ENCODE assay signal across 1 cellular context in the genomic region with DNA sequence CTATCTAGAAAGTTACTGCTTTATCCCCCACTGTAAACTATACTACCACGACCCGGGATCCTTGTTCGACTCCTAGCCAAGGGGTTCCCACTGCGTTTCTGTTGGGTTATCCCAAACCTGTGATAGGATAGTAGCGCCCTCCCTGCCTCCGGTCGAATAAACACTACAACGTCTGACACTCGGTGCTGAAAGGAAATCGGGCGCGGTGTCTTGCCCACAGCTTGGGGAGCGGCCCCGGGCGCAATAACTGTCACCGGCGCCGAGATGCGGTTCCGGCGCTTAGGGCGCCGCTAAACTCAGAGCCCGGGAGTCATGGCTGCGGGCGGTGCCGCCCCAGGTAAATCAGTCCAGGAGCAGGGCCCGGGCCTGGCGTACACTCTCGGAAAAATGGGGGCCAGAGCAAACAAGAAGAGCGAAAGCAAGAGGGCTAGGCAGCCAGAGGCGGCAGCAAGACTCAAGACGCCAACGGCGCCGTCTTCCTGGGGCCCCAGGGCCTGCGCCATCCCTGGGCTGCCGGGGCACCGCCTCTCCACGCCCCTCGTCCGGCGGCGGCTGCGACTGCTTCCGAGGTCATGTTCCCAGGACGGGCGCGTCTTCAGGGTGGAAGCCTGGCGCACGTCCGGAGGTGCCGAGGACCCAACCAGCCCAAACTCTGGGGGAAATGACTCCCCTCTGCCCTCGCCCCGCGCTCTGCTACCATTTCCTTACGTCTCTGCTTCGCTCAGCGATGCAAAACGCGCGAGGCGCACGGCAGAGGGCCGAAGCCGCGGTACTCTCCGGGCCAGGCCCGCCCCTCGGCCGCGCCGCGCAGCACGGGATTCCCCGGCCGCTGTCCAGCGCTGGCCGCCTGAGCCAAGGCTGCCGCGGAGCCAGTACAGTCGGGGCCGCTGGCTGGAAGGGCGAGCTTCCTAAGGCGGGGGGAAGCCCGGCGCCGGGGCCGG.
TF ChIP-seq lines count a peak whose summit lies in the region.

A gene (plus strand): TSS at position 575 of the 941 bp plus-strand sequence. CDS start 87 bp downstream, at position 662.

TF ChIP-seq in HepG2, 621 proteins besides CTCF, POLR2A, EP300 and RAD21 (continued from another document and continues in another):
- TF ChIP-seq, protein P1, sequence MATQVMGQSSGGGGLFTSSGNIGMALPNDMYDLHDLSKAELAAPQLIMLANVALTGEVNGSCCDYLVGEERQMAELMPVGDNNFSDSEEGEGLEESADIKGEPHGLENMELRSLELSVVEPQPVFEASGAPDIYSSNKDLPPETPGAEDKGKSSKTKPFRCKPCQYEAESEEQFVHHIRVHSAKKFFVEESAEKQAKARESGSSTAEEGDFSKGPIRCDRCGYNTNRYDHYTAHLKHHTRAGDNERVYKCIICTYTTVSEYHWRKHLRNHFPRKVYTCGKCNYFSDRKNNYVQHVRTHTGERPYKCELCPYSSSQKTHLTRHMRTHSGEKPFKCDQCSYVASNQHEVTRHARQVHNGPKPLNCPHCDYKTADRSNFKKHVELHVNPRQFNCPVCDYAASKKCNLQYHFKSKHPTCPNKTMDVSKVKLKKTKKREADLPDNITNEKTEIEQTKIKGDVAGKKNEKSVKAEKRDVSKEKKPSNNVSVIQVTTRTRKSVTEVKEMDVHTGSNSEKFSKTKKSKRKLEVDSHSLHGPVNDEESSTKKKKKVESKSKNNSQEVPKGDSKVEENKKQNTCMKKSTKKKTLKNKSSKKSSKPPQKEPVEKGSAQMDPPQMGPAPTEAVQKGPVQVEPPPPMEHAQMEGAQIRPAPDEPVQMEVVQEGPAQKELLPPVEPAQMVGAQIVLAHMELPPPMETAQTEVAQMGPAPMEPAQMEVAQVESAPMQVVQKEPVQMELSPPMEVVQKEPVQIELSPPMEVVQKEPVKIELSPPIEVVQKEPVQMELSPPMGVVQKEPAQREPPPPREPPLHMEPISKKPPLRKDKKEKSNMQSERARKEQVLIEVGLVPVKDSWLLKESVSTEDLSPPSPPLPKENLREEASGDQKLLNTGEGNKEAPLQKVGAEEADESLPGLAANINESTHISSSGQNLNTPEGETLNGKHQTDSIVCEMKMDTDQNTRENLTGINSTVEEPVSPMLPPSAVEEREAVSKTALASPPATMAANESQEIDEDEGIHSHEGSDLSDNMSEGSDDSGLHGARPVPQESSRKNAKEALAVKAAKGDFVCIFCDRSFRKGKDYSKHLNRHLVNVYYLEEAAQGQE (IDR thresholded peaks at IDR 0.05; ENCODE audit: borderline replicate concordance in 1 of 2, low read depth in 1 of 2, low read length in 2 of 2) = peak; percentile 71 to 91
- TF ChIP-seq MTF1 (CRISPR knock-in tag; IDR thresholded peaks at IDR 0.05) (peak; percentile 69; the same call in 1 of the 2 replicates), ZNF543 (CRISPR knock-in tag; IDR thresholded peaks at IDR 0.05) (peak; percentile 62), ZNF549 (CRISPR knock-in tag; IDR thresholded peaks at IDR 0.05) (no peak), REL (CRISPR knock-in tag; conservative IDR thresholded peaks at IDR 0.05) (no peak), SMAD3 (CRISPR knock-in tag; IDR thresholded peaks at IDR 0.05) (0 out of 2 replicates have a peak, but pooled peaks have one; percentile 73), EED (CRISPR knock-in tag; IDR thresholded peaks at IDR 0.05) (0 out of 2 replicates have a peak, but pooled peaks have one; percentile 22), POGZ (CRISPR knock-in tag; IDR thresholded peaks at IDR 0.05) (peak; percentile 35; the same call in 1 of the 2 replicates), RNF2 (conservative IDR thresholded peaks at IDR 0.05; ENCODE audit: low read depth) (0 out of 2 replicates have a peak, but pooled peaks have one; percentile 70), ZNF605 (CRISPR knock-in tag; IDR thresholded peaks at IDR 0.05) (peak; percentile 58; the same call in 1 of the 2 replicates), ZNF749 (CRISPR knock-in tag; IDR thresholded peaks at IDR 0.05; ENCODE audit: borderline replicate concordance) (0 out of 2 replicates have a peak, but pooled peaks have one; percentile 21), ZNF225 (CRISPR knock-in tag; IDR thresholded peaks at IDR 0.05) (peak; percentile 74), RXRB (CRISPR knock-in tag; IDR thresholded peaks at IDR 0.05; ENCODE audit: borderline replicate concordance) (0 out of 2 replicates have a peak, but pooled peaks have one; percentile 14), CBX1 (IDR thresholded peaks at IDR 0.05; ENCODE audit: low read depth) (peak; percentile 60), TARDBP (CRISPR knock-in tag; IDR thresholded peaks at IDR 0.05) (no peak), SP140L (CRISPR knock-in tag; IDR thresholded peaks at IDR 0.05; ENCODE audit: borderline replicate concordance) (no peak), MAZ (IDR thresholded peaks at IDR 0.05; ENCODE audit: borderline replicate concordance, low read depth, low read length) (no peak), MAZ (CRISPR knock-in tag; IDR thresholded peaks at IDR 0.05; ENCODE audit: low read depth) (peak; percentile 69; the same call in 1 of the 2 replicates), HOXA9 (CRISPR knock-in tag; IDR thresholded peaks at IDR 0.05; ENCODE audit: borderline replicate concordance) (0 out of 2 replicates have a peak, but pooled peaks have one; percentile 12), CENPT (CRISPR knock-in tag; IDR thresholded peaks at IDR 0.05; ENCODE audit: low read depth) (0 out of 2 replicates have a peak, but pooled peaks have one; percentile 65), HIVEP1 (CRISPR knock-in tag; IDR thresholded peaks at IDR 0.05) (no peak), ASH2L (IDR thresholded peaks at IDR 0.05; ENCODE audit: insufficient read length, low read depth, low read length) (peak; percentile 90), ZSCAN9 (CRISPR knock-in tag; IDR thresholded peaks at IDR 0.05; ENCODE audit: borderline replicate concordance) (peak; percentile 70; the same call in 1 of the 2 replicates), ZNF34 (CRISPR knock-in tag; IDR thresholded peaks at IDR 0.05; ENCODE audit: borderline replicate concordance) (no peak), ZNF781 (CRISPR knock-in tag; IDR thresholded peaks at IDR 0.05; ENCODE audit: borderline replicate concordance, not compliant biosample characterization) (peak; percentile 18), DMAP1 (CRISPR knock-in tag; IDR thresholded peaks at IDR 0.05) (peak; percentile 49; the same call in 1 of the 2 replicates), PAX8 (CRISPR knock-in tag; IDR thresholded peaks at IDR 0.05; ENCODE audit: borderline replicate concordance) (no peak), ZNF557 (CRISPR knock-in tag; IDR thresholded peaks at IDR 0.05) (0 out of 2 replicates have a peak, but pooled peaks have one; percentile 31), SMYD3 (CRISPR knock-in tag; IDR thresholded peaks at IDR 0.05) (no peak), ZNF616 (CRISPR knock-in tag; IDR thresholded peaks at IDR 0.05; ENCODE audit: low read depth) (no peak), MXD4 (CRISPR knock-in tag; IDR thresholded peaks at IDR 0.05) (peak; percentile 44; the same call in 1 of the 2 replicates), ZBTB42 (CRISPR knock-in tag; IDR thresholded peaks at IDR 0.05) (no peak), NONO (IDR thresholded peaks at IDR 0.05) (no peak), NONO (CRISPR knock-in tag; conservative IDR thresholded peaks at IDR 0.05) (peak; percentile 67; the same call in 1 of the 2 replicates), KDM5B (CRISPR knock-in tag; IDR thresholded peaks at IDR 0.05; ENCODE audit: borderline replicate concordance) (peak; percentile 67), EEA1 (CRISPR knock-in tag; IDR thresholded peaks at IDR 0.05; ENCODE audit: borderline replicate concordance) (0 out of 2 replicates have a peak, but pooled peaks have one; percentile 41), PPARG (CRISPR knock-in tag; conservative IDR thresholded peaks at IDR 0.05) (no peak), NR1H2 (CRISPR knock-in tag; IDR thresholded peaks at IDR 0.05; ENCODE audit: borderline replicate concordance, low read depth) (peak; percentile 27; the same call in 1 of the 2 replicates), FOXA3 (CRISPR knock-in tag; IDR thresholded peaks at IDR 0.05) (peak; percentile 29), ISL2 (CRISPR knock-in tag; IDR thresholded peaks at IDR 0.05) (0 out of 2 replicates have a peak, but pooled peaks have one; percentile 13), KLF12 (CRISPR knock-in tag; IDR thresholded peaks at IDR 0.05; ENCODE audit: borderline replicate concordance) (peak; percentile 84; the same call in 1 of the 2 replicates)
- TF ChIP-seq, protein P2, sequence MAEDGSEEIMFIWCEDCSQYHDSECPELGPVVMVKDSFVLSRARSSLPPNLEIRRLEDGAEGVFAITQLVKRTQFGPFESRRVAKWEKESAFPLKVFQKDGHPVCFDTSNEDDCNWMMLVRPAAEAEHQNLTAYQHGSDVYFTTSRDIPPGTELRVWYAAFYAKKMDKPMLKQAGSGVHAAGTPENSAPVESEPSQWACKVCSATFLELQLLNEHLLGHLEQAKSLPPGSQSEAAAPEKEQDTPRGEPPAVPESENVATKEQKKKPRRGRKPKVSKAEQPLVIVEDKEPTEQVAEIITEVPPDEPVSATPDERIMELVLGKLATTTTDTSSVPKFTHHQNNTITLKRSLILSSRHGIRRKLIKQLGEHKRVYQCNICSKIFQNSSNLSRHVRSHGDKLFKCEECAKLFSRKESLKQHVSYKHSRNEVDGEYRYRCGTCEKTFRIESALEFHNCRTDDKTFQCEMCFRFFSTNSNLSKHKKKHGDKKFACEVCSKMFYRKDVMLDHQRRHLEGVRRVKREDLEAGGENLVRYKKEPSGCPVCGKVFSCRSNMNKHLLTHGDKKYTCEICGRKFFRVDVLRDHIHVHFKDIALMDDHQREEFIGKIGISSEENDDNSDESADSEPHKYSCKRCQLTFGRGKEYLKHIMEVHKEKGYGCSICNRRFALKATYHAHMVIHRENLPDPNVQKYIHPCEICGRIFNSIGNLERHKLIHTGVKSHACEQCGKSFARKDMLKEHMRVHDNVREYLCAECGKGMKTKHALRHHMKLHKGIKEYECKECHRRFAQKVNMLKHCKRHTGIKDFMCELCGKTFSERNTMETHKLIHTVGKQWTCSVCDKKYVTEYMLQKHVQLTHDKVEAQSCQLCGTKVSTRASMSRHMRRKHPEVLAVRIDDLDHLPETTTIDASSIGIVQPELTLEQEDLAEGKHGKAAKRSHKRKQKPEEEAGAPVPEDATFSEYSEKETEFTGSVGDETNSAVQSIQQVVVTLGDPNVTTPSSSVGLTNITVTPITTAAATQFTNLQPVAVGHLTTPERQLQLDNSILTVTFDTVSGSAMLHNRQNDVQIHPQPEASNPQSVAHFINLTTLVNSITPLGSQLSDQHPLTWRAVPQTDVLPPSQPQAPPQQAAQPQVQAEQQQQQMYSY (CRISPR knock-in tag; IDR thresholded peaks at IDR 0.05) = no peak
- TF ChIP-seq, protein P3, sequence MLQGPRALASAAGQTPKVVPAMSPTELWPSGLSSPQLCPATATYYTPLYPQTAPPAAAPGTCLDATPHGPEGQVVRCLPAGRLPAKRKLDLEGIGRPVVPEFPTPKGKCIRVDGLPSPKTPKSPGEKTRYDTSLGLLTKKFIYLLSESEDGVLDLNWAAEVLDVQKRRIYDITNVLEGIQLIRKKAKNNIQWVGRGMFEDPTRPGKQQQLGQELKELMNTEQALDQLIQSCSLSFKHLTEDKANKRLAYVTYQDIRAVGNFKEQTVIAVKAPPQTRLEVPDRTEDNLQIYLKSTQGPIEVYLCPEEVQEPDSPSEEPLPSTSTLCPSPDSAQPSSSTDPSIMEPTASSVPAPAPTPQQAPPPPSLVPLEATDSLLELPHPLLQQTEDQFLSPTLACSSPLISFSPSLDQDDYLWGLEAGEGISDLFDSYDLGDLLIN (CRISPR knock-in tag; IDR thresholded peaks at IDR 0.05; ENCODE audit: borderline replicate concordance) = 0 out of 2 replicates have a peak, but pooled peaks have one; percentile 53
- TF ChIP-seq, protein P4, sequence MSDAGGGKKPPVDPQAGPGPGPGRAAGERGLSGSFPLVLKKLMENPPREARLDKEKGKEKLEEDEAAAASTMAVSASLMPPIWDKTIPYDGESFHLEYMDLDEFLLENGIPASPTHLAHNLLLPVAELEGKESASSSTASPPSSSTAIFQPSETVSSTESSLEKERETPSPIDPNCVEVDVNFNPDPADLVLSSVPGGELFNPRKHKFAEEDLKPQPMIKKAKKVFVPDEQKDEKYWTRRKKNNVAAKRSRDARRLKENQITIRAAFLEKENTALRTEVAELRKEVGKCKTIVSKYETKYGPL (CRISPR knock-in tag; IDR thresholded peaks at IDR 0.05) = no peak
- TF ChIP-seq, protein P5, sequence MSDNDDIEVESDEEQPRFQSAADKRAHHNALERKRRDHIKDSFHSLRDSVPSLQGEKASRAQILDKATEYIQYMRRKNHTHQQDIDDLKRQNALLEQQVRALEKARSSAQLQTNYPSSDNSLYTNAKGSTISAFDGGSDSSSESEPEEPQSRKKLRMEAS (IDR thresholded peaks at IDR 0.05) = peak; percentile 39; the same call in 1 of the 2 replicates
- TF ChIP-seq, protein P6, sequence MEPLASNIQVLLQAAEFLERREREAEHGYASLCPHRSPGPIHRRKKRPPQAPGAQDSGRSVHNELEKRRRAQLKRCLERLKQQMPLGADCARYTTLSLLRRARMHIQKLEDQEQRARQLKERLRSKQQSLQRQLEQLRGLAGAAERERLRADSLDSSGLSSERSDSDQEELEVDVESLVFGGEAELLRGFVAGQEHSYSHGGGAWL (CRISPR knock-in tag; IDR thresholded peaks at IDR 0.05) = peak; percentile 86
- TF ChIP-seq, protein P7, sequence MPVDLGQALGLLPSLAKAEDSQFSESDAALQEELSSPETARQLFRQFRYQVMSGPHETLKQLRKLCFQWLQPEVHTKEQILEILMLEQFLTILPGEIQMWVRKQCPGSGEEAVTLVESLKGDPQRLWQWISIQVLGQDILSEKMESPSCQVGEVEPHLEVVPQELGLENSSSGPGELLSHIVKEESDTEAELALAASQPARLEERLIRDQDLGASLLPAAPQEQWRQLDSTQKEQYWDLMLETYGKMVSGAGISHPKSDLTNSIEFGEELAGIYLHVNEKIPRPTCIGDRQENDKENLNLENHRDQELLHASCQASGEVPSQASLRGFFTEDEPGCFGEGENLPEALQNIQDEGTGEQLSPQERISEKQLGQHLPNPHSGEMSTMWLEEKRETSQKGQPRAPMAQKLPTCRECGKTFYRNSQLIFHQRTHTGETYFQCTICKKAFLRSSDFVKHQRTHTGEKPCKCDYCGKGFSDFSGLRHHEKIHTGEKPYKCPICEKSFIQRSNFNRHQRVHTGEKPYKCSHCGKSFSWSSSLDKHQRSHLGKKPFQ (CRISPR knock-in tag; IDR thresholded peaks at IDR 0.05; ENCODE audit: insufficient replicate concordance) = peak; percentile 2
- TF ChIP-seq, protein P8, sequence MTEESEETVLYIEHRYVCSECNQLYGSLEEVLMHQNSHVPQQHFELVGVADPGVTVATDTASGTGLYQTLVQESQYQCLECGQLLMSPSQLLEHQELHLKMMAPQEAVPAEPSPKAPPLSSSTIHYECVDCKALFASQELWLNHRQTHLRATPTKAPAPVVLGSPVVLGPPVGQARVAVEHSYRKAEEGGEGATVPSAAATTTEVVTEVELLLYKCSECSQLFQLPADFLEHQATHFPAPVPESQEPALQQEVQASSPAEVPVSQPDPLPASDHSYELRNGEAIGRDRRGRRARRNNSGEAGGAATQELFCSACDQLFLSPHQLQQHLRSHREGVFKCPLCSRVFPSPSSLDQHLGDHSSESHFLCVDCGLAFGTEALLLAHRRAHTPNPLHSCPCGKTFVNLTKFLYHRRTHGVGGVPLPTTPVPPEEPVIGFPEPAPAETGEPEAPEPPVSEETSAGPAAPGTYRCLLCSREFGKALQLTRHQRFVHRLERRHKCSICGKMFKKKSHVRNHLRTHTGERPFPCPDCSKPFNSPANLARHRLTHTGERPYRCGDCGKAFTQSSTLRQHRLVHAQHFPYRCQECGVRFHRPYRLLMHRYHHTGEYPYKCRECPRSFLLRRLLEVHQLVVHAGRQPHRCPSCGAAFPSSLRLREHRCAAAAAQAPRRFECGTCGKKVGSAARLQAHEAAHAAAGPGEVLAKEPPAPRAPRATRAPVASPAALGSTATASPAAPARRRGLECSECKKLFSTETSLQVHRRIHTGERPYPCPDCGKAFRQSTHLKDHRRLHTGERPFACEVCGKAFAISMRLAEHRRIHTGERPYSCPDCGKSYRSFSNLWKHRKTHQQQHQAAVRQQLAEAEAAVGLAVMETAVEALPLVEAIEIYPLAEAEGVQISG (CRISPR knock-in tag; IDR thresholded peaks at IDR 0.05) = peak; percentile 82; the same call in 1 of the 2 replicates
